ENCODE assay signal across 1 cellular context in genomic region chr3:196643761-196644160, GRCh38.
TF ChIP-seq lines count a peak whose summit lies in the region.

No MANE protein-coding gene starts in this region.

TF ChIP-seq in HepG2, 621 proteins besides CTCF, POLR2A, EP300 and RAD21:
- TF ChIP-seq ZNF296 (CRISPR knock-in tag; conservative IDR thresholded peaks at IDR 0.05): no peak
- no peak for TF ChIP-seq EED (CRISPR knock-in tag; IDR thresholded peaks at IDR 0.05)
- no peak for TF ChIP-seq TBL1XR1 (IDR thresholded peaks at IDR 0.05; ENCODE audit: borderline replicate concordance, low read length, partially characterized antibody)
- TF ChIP-seq ARNT2 (CRISPR knock-in tag; IDR thresholded peaks at IDR 0.05; ENCODE audit: low read depth): no peak
